In genomic region chr9:41234811-41235805, GRCh38 we compare ENCODE assay signal across 7 cellular contexts. TPM values are rescaled to one million over a fixed set of nuclear protein-coding genes. Genes with fewer than 3 reads are reported as not detected.
DNase-seq lines count a peak whose midpoint lies in the region; ATAC-seq lines count a peak whose summit lies in the region.
"Not testable (repeated sequence)": the region's sequence is repeated elsewhere in the genome, so short reads cannot be mapped to it uniquely, and the experiment has no call there.

No MANE protein-coding gene starts in this region.

- H3K9me3 Mint-ChIP-seq in activated naive CD4-positive, alpha-beta T cell treated with anti-CD3 and anti-CD28 coated beads, Interleukin-2, amount 50 U/mL, for 72 hours, result peaks cover 13 to 16% of the 10 kb centered on the region in 2 donors

- not testable (repeated sequence) for H3K27ac Mint-ChIP-seq in activated naive CD4-positive, alpha-beta T cell treated with anti-CD3 and anti-CD28 coated beads, Interleukin-2, amount 50 U/mL, for 72 hours

- peak; percentile 100 for ATAC-seq in GM18517 (IDR thresholded peaks at IDR 0.05; ENCODE audit: unreplicated experiment)
- peak; percentile 100 for ATAC-seq in GM21723 (IDR thresholded peaks at IDR 0.05; ENCODE audit: unreplicated experiment)
- ATAC-seq in HG03342 (IDR thresholded peaks at IDR 0.05; ENCODE audit: unreplicated experiment), result peak; percentile 100
- peak; percentile 92 to 96 for ATAC-seq in activated naive CD4-positive, alpha-beta T cell treated with anti-CD3 and anti-CD28 coated beads, Interleukin-2, amount 50 U/mL, for 72 hours

- peak; percentile 46 for DNase-seq in T-helper 22 cell (ENCODE audit: low read depth)
- DNase-seq in activated naive CD4-positive, alpha-beta T cell treated with anti-CD3 and anti-CD28 coated beads, Interleukin-2, amount 50 U/mL, for 72 hours (ENCODE audit: low spot score in 2 of 2), result peak; percentile 58 to 64
- peak; percentile 76 for DNase-seq in cardiac septum (ENCODE audit: low spot score)
- DNase-seq in posterior vena cava (ENCODE audit: low spot score), result peak; percentile 85

- intact Hi-C loops in cardiac septum (cut with DNase I); posterior vena cava (cut with DNase I): not testable (repeated sequence)

- H3K36me3 Mint-ChIP-seq in activated naive CD4-positive, alpha-beta T cell treated with anti-CD3 and anti-CD28 coated beads, Interleukin-2, amount 50 U/mL, for 72 hours, result peaks cover 7 to 13% of the 10 kb centered on the region in 2 donors

RNA-seq across cellular contexts. Expression of gene ZNG1F, which starts 46.0 kb away (rescaled TPM):
- total RNA-seq in activated naive CD4-positive, alpha-beta T cell treated with anti-CD3 and anti-CD28 coated beads, Interleukin-2, amount 50 U/mL, for 72 hours, result 10 to 100 TPM; 16.6 to 18.1 TPM
- total RNA-seq in cardiac septum (3.2 TPM), posterior vena cava (1 to 10 TPM; 5.3 to 9.5 TPM)

Comparison
In these comparisons a context has a peak if more than half of its experiments do, and no peak if none do; other contexts are left out.
1. Peak in every context shown above with its lines: DNase-seq and ATAC-seq.